8 cellular contexts compared by ENCODE assay signal in the genomic region with DNA sequence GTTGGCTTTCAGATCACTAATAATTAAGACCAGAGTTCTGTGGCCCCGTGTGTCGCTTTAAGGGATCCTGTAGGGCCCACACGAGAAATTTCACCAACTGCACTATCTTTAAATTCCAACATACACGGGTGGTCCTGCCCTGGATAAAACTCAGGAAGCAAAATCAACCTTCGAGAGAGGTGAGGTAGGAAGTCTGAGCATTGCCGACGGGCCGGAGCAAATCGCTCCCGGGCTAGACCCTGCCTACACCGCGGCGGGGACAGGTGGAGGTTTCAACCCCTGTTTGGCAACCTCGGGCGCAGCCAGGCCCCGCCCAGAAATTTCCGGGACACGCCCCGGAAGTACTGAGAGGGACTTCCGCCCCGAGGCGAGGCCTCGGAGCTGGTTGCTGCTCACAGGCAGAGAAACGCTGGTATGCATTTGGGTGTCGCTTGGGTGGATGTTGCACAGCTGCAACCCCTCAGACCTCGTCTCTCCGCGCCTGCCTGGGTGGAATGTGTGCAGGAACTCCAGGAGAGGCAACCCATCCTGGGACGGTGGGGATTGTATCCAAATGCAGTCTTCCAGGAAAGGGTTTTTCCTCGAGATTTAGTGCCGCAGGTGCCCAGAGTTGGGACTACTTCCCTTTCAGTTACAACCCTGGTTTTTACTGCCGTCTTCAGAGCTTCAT. TPM values are rescaled to one million over a fixed set of nuclear protein-coding genes. Genes with fewer than 3 reads are reported as not detected.
DNase-seq lines count a peak whose midpoint lies in the region; ATAC-seq and TF ChIP-seq lines count a peak whose summit lies in the region.

No MANE protein-coding gene starts in this region.

- BruUV-seq in A673 (replicated peaks; lab: Mats Ljungman, UMichigan), result no TSS peak

- H3K4me3 ChIP-seq in A673 (ENCODE audit: low read depth, low read length, poor library complexity, severe bottlenecking) (peak overlapping the region; percentile 41), neural progenitor cell (peak overlapping the region; percentile 55)

- H4K20me1 ChIP-seq in neural progenitor cell (ENCODE audit: low read depth), result no peaks in the 10 kb centered on the region

- H3K9me3 ChIP-seq in A673 (ENCODE audit: low read depth, low read length, poor library complexity, severe bottlenecking) (no peaks in the 10 kb centered on the region), neural progenitor cell (ENCODE audit: low read depth) (no peaks in the 10 kb centered on the region)

- H3K4me1 Mint-ChIP-seq in activated T-helper 17 cell treated with anti-CD3 and anti-CD28 coated beads, Interleukin-2, amount 50 U/mL, for 72 hours, result peaks cover 4% of the 10 kb centered on the region
- H3K4me1 Mint-ChIP-seq in neural progenitor cell, result peaks cover 6% of the 10 kb centered on the region
- H3K4me1 Mint-ChIP-seq in stimulated activated naive CD8-positive, alpha-beta T cell treated with anti-CD3 and anti-CD28 coated beads, Interleukin-15, amount 100 ng/mL, for 72 hours, result peaks cover 19% of the 10 kb centered on the region

- peaks cover 3% of the 10 kb centered on the region for H3K27me3 Mint-ChIP-seq in activated T-helper 17 cell treated with anti-CD3 and anti-CD28 coated beads, Interleukin-2, amount 50 U/mL, for 72 hours
- H3K27me3 Mint-ChIP-seq in neural progenitor cell (ENCODE audit: insufficient read depth, low read depth), result peaks cover 2% of the 10 kb centered on the region
- H3K27me3 Mint-ChIP-seq in stimulated activated naive CD8-positive, alpha-beta T cell treated with anti-CD3 and anti-CD28 coated beads, Interleukin-15, amount 100 ng/mL, for 72 hours, result no peaks in the 10 kb centered on the region

- intact Hi-C loops in A673 (cut with micrococcal nuclease; ENCODE audit: unreplicated experiment), result no loop called here

- no peaks in the 10 kb centered on the region for H3K79me2 ChIP-seq in neural progenitor cell (ENCODE audit: low read depth)

- TF ChIP-seq CTCF in A673 (conservative IDR thresholded peaks at IDR 0.05; ENCODE audit: low read depth, low read length) (no peak), neural progenitor cell (IDR thresholded peaks at IDR 0.05) (no peak)

- DNase-seq in A673 (ENCODE audit: low spot score) (peak; percentile 81), fibroblast of the conjunctiva (ENCODE audit: low read depth) (peak; percentile 29), neural progenitor cell (ENCODE audit: low spot score) (peak; percentile 77)
- peak; percentile 78 to 90 for DNase-seq in stimulated activated naive CD8-positive, alpha-beta T cell treated with anti-CD3 and anti-CD28 coated beads, Interleukin-15, amount 100 ng/mL, for 72 hours

- peaks cover 10% of the 10 kb centered on the region for H3F3A ChIP-seq in neural progenitor cell (ENCODE audit: low read depth)

- H3K27me3 ChIP-seq in A673 (replicated peaks; ENCODE audit: insufficient read depth, low read depth, low read length, poor library complexity) (no peaks in the 10 kb centered on the region), neural progenitor cell (peaks cover 30% of the 10 kb centered on the region)

- H2AFZ ChIP-seq in neural progenitor cell (replicated peaks), result peak overlapping the region; percentile 90

- peaks cover 11% of the 10 kb centered on the region for H3K9me3 Mint-ChIP-seq in activated T-helper 17 cell treated with anti-CD3 and anti-CD28 coated beads, Interleukin-2, amount 50 U/mL, for 72 hours
- no peaks in the 10 kb centered on the region for H3K9me3 Mint-ChIP-seq in neural progenitor cell
- peaks cover 14 to 20% of the 10 kb centered on the region in 2 donors for H3K9me3 Mint-ChIP-seq in stimulated activated naive CD8-positive, alpha-beta T cell treated with anti-CD3 and anti-CD28 coated beads, Interleukin-15, amount 100 ng/mL, for 72 hours

- peaks cover 25% of the 10 kb centered on the region for H3K36me3 Mint-ChIP-seq in activated T-helper 17 cell treated with anti-CD3 and anti-CD28 coated beads, Interleukin-2, amount 50 U/mL, for 72 hours (ENCODE audit: low read depth)
- peaks cover 27% of the 10 kb centered on the region for H3K36me3 Mint-ChIP-seq in neural progenitor cell

- peak overlapping the region; percentile 70 for H3K4me3 Mint-ChIP-seq in activated T-helper 17 cell treated with anti-CD3 and anti-CD28 coated beads, Interleukin-2, amount 50 U/mL, for 72 hours
- H3K4me3 Mint-ChIP-seq in neural progenitor cell, result peak overlapping the region; percentile 73
- peak overlapping the region; percentile 88 to 89 for H3K4me3 Mint-ChIP-seq in stimulated activated naive CD8-positive, alpha-beta T cell treated with anti-CD3 and anti-CD28 coated beads, Interleukin-15, amount 100 ng/mL, for 72 hours

- CTCF ChIA-PET in A673 (lab: Charles Lee), result no interaction called here

- peak overlapping the region; percentile 49 for H3K27ac Mint-ChIP-seq in activated T-helper 17 cell treated with anti-CD3 and anti-CD28 coated beads, Interleukin-2, amount 50 U/mL, for 72 hours
- no peak overlapping the region for H3K27ac Mint-ChIP-seq in neural progenitor cell
- H3K27ac Mint-ChIP-seq in stimulated activated naive CD8-positive, alpha-beta T cell treated with anti-CD3 and anti-CD28 coated beads, Interleukin-15, amount 100 ng/mL, for 72 hours, result peak overlapping the region; percentile 52 to 56

- POLR2A ChIA-PET in A673 (lab: Charles Lee; ENCODE audit: low non-redundant PET), result no interaction called here

- H3K4me1 ChIP-seq in A673 (ENCODE audit: insufficient read depth, low read length, poor library complexity, severe bottlenecking) (no peaks in the 10 kb centered on the region), neural progenitor cell (no peaks in the 10 kb centered on the region)

- H3K4me2 ChIP-seq in neural progenitor cell, result peak overlapping the region; percentile 77

- ATAC-seq in GM19035 (IDR thresholded peaks at IDR 0.05; ENCODE audit: unreplicated experiment), result peak; percentile 58
- ATAC-seq in HG03439 (IDR thresholded peaks at IDR 0.05; ENCODE audit: unreplicated experiment), result peak; percentile 89
- peak; percentile 99 for ATAC-seq in activated T-helper 17 cell treated with anti-CD3 and anti-CD28 coated beads, Interleukin-2, amount 50 U/mL, for 72 hours (replicated peaks)
- peak; percentile 99 for ATAC-seq in stimulated activated naive CD8-positive, alpha-beta T cell treated with anti-CD3 and anti-CD28 coated beads, Interleukin-15, amount 100 ng/mL, for 72 hours

- H3K27ac ChIP-seq in A673 (ENCODE audit: low read depth, low read length, poor library complexity, severe bottlenecking), result no peak overlapping the region
- no peak overlapping the region for H3K27ac ChIP-seq in neural progenitor cell

- H3K36me3 ChIP-seq in A673 (ENCODE audit: insufficient read depth, low read length, poor library complexity, severe bottlenecking) (no peaks in the 10 kb centered on the region), neural progenitor cell (no peaks in the 10 kb centered on the region)

- no peak overlapping the region for H3K9ac ChIP-seq in neural progenitor cell

TF ChIP-seq in PFSK-1, 5 proteins besides CTCF, POLR2A, EP300 and RAD21:
- TF ChIP-seq, protein P1, sequence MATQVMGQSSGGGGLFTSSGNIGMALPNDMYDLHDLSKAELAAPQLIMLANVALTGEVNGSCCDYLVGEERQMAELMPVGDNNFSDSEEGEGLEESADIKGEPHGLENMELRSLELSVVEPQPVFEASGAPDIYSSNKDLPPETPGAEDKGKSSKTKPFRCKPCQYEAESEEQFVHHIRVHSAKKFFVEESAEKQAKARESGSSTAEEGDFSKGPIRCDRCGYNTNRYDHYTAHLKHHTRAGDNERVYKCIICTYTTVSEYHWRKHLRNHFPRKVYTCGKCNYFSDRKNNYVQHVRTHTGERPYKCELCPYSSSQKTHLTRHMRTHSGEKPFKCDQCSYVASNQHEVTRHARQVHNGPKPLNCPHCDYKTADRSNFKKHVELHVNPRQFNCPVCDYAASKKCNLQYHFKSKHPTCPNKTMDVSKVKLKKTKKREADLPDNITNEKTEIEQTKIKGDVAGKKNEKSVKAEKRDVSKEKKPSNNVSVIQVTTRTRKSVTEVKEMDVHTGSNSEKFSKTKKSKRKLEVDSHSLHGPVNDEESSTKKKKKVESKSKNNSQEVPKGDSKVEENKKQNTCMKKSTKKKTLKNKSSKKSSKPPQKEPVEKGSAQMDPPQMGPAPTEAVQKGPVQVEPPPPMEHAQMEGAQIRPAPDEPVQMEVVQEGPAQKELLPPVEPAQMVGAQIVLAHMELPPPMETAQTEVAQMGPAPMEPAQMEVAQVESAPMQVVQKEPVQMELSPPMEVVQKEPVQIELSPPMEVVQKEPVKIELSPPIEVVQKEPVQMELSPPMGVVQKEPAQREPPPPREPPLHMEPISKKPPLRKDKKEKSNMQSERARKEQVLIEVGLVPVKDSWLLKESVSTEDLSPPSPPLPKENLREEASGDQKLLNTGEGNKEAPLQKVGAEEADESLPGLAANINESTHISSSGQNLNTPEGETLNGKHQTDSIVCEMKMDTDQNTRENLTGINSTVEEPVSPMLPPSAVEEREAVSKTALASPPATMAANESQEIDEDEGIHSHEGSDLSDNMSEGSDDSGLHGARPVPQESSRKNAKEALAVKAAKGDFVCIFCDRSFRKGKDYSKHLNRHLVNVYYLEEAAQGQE (IDR thresholded peaks at IDR 0.05; ENCODE audit: insufficient read depth in 1 of 2, low read depth in 2 of 2, low read length in 2 of 2), result no peak
- TF ChIP-seq TAF1 (IDR thresholded peaks at IDR 0.05; ENCODE audit: borderline replicate concordance, insufficient read depth, low read length) (peak; percentile 39; the same call in 1 of the 2 replicates), SIN3A (IDR thresholded peaks at IDR 0.05; ENCODE audit: borderline replicate concordance, insufficient read depth, low read length) (no peak), POLR2AphosphoS5 (IDR thresholded peaks at IDR 0.05; ENCODE audit: low read depth, low read length) (peak; percentile 83)

RNA-seq across cellular contexts. Expression of a gene that starts 19.9 kb away (rescaled TPM):
- total RNA-seq in A673 (2021) (29.4 and 29.8 TPM in 2 replicates), neural progenitor cell (ENCODE audit: low replicate concordance) (42.7 and 43.1 TPM in 2 replicates)
- 7.5 TPM for polyA plus RNA-seq in PFSK-1 (2012; ENCODE audit: insufficient read length, low read depth)
- total RNA-seq in activated T-helper 17 cell treated with anti-CD3 and anti-CD28 coated beads, Interleukin-2, amount 50 U/mL, for 72 hours, result 10 to 100 TPM; 16.5 to 42.7 TPM

RNA-seq across cellular contexts. Expression of a gene that starts 37.1 kb away (rescaled TPM):
- total RNA-seq in A673 (2021) (8.0 and 9.0 TPM in 2 replicates), neural progenitor cell (ENCODE audit: low replicate concordance) (8.4 and 17.7 TPM in 2 replicates)
- polyA plus RNA-seq in PFSK-1 (2012; ENCODE audit: insufficient read length, low read depth), result 4.9 TPM
- 1 to 10 TPM; 2.0 to 3.0 TPM for total RNA-seq in activated T-helper 17 cell treated with anti-CD3 and anti-CD28 coated beads, Interleukin-2, amount 50 U/mL, for 72 hours

Comparison
In these comparisons a context has a peak if more than half of its experiments do, and no peak if none do; other contexts are left out.
1. DNase-seq: peak in every context shown above with its lines; median percentile 84 in stimulated activated naive CD8-positive, alpha-beta T cell treated with anti-CD3 and anti-CD28 coated beads, Interleukin-15, amount 100 ng/mL, for 72 hours; 81 in A673; 77 in neural progenitor cell; 29 in fibroblast of the conjunctiva.